In genomic region chr15:78715930-78716329, GRCh38 we compare ENCODE assay signal across 1 cellular context.
TF ChIP-seq lines count a peak whose summit lies in the region.

No MANE protein-coding gene starts in this region.

TF ChIP-seq in HEK293, 187 proteins besides CTCF, POLR2A, EP300 and RAD21 (continued from another document):
- TF ChIP-seq ZNF23 (tag by site-specific recombination; IDR thresholded peaks at IDR 0.05; ENCODE audit: borderline replicate concordance) = no peak
- TF ChIP-seq KLF8 (tag by site-specific recombination; IDR thresholded peaks at IDR 0.05) = 0 out of 2 replicates have a peak, but pooled peaks have one; percentile 18
